Comparison of ENCODE assay signal across 9 cellular contexts in the genomic region with DNA sequence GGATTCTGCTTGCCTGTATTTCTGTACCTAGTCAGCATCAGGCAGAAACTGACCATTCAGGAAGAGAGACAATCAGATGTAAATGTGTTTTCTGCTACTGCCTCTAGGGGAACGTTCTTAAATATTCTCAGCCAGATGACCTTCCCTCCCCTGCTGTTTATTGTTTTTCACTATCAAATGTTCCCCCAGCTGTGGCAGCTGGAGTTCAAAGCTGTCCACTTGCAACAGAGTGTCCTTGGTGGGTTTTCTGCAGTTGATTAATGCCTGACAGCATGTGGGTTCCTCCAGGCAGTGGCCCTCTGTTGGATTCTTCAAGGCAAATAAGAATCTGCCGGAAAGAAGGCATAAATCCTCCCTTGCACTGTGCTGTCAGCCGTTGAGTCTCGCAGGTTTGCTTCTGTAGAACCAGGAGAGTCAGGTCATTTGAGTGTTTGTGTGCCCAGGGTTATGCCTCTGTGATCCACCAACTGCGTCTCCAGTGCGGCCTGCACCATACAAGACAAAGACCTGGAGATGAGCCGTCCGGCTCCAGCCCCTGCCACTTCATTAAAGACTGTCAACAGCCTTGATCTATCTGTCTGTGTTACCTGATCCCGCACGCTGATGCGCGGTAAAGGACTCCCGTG.
DNase-seq lines count a peak whose midpoint lies in the region; ATAC-seq and TF ChIP-seq lines count a peak whose summit lies in the region.
"Had no signal": no experiment of that assay in that cellular context is flagged by ENCODE, and none has a peak within 500 bp of the region (broad histone marks: within the 10 kb centered on the region; RNA-seq: fewer than 3 reads in every experiment).

No MANE protein-coding gene starts in this region.

- H3K36me3 ChIP-seq in testis (ENCODE audit: low read depth, missing control alignments), result no peaks in the 10 kb centered on the region
- H3K36me3 ChIP-seq: gastroesophageal sphincter had no signal

- peaks cover 3% of the 10 kb centered on the region for H3K27me3 Mint-ChIP-seq in activated naive CD4-positive, alpha-beta T cell treated with anti-CD3 and anti-CD28 coated beads for 36 hours (ENCODE audit: low read depth)
- peaks cover 6% of the 10 kb centered on the region for H3K27me3 Mint-ChIP-seq in activated CD4-positive, alpha-beta T cell treated with anti-CD3 and anti-CD28 coated beads, Interleukin-2, amount 10 ng/mL, durations not matched to agents 24 days and 14 days

- CTCF ChIA-PET in activated naive CD4-positive, alpha-beta T cell treated with anti-CD3 and anti-CD28 coated beads for 36 hours (lab: Charles Lee), result interaction anchor here (0.6 kb wide), 1 partner anchor 55 kb away, joined by 3 read pairs; no protein-coding TSS in a partner anchor

- TF ChIP-seq CTCF in fibroblast of pulmonary artery (IDR thresholded peaks at IDR 0.05; ENCODE audit: low read length, missing control alignments) (peak; percentile 31), testis (IDR thresholded peaks at IDR 0.05) (peak; percentile 7 to 26 (median 16))

- DNase-seq in activated naive CD4-positive, alpha-beta T cell treated with anti-CD3 and anti-CD28 coated beads, Interleukin-2, amount 50 U/mL, for 72 hours (ENCODE audit: low spot score in 2 of 2), result peak in 1 of 2 donors; percentile 37
- DNase-seq in activated naive CD4-positive, alpha-beta T cell treated with anti-CD3 and anti-CD28 coated beads for 36 hours, result no peak
- DNase-seq in NCI-H524 (lab: John Stamatoyannopoulos, UW) (peak; percentile 62 to 74), fibroblast of pulmonary artery (ENCODE audit: low read depth) (peak; percentile 23), testis (peak; percentile 57), NCI-H2227 treated with DMSO at 0.1 percent for 48 hours (lab: John Stamatoyannopoulos, UW) (no peak), G401 (ENCODE audit: low spot score) (no peak)
- DNase-seq in activated CD4-positive, alpha-beta T cell treated with anti-CD3 and anti-CD28 coated beads, Interleukin-2, amount 10 ng/mL, durations not matched to agents 24 days and 14 days, result no peak

- no peak for TF ChIP-seq POLR2A in testis (IDR thresholded peaks at IDR 0.05)

- in situ Hi-C loops in G401 (cut with HindIII; ENCODE audit: low sequenced_read_pairs), result no loop called here

- intact Hi-C loops in activated naive CD4-positive, alpha-beta T cell treated with anti-CD3 and anti-CD28 coated beads for 36 hours (cut with micrococcal nuclease), result no loop called here
- intact Hi-C loops in testis (cut with DNase I; ENCODE audit: low total_unique reads), result no loop called here
- intact Hi-C loops in activated CD4-positive, alpha-beta T cell treated with anti-CD3 and anti-CD28 coated beads, Interleukin-2, amount 10 ng/mL, durations not matched to agents 24 days and 14 days (cut with micrococcal nuclease), result no loop called here

- H3K4me3 ChIP-seq in fibroblast of pulmonary artery (replicated peaks; ENCODE audit: low read depth, low read length) (no peak overlapping the region), testis (no peak overlapping the region)
- H3K4me3 ChIP-seq: gastroesophageal sphincter had no signal

- peak overlapping the region; percentile 18 to 19 for H3K27ac ChIP-seq in testis
- H3K27ac ChIP-seq: gastroesophageal sphincter had no signal

- no peak for ATAC-seq in activated naive CD4-positive, alpha-beta T cell treated with anti-CD3 and anti-CD28 coated beads, Interleukin-2, amount 50 U/mL, for 72 hours
- ATAC-seq: gastroesophageal sphincter had no signal

- 60% methylated on average over 11 to 13 of the region's 13 CpGs for WGBS in testis, 2 donors

- H3K27ac Mint-ChIP-seq in activated naive CD4-positive, alpha-beta T cell treated with anti-CD3 and anti-CD28 coated beads, Interleukin-2, amount 50 U/mL, for 72 hours, result peak overlapping the region; percentile 38 to 81
- no peak overlapping the region for H3K27ac Mint-ChIP-seq in activated naive CD4-positive, alpha-beta T cell treated with anti-CD3 and anti-CD28 coated beads for 36 hours
- no peak overlapping the region for H3K27ac Mint-ChIP-seq in activated CD4-positive, alpha-beta T cell treated with anti-CD3 and anti-CD28 coated beads, Interleukin-2, amount 10 ng/mL, durations not matched to agents 24 days and 14 days

- no peaks in the 10 kb centered on the region for H3K36me3 Mint-ChIP-seq in activated naive CD4-positive, alpha-beta T cell treated with anti-CD3 and anti-CD28 coated beads, Interleukin-2, amount 50 U/mL, for 72 hours
- H3K36me3 Mint-ChIP-seq in activated naive CD4-positive, alpha-beta T cell treated with anti-CD3 and anti-CD28 coated beads for 36 hours (ENCODE audit: low read depth), result no peaks in the 10 kb centered on the region
- H3K36me3 Mint-ChIP-seq in activated CD4-positive, alpha-beta T cell treated with anti-CD3 and anti-CD28 coated beads, Interleukin-2, amount 10 ng/mL, durations not matched to agents 24 days and 14 days (ENCODE audit: low read depth), result no peaks in the 10 kb centered on the region

- peaks cover 16% of the 10 kb centered on the region for H3K4me1 ChIP-seq in testis

- no peaks in the 10 kb centered on the region for H3K9me3 ChIP-seq in testis
- H3K9me3 ChIP-seq: gastroesophageal sphincter had no signal

- no peaks in the 10 kb centered on the region for H3K9me3 Mint-ChIP-seq in activated naive CD4-positive, alpha-beta T cell treated with anti-CD3 and anti-CD28 coated beads, Interleukin-2, amount 50 U/mL, for 72 hours
- H3K9me3 Mint-ChIP-seq in activated naive CD4-positive, alpha-beta T cell treated with anti-CD3 and anti-CD28 coated beads for 36 hours, result no peaks in the 10 kb centered on the region
- no peaks in the 10 kb centered on the region for H3K9me3 Mint-ChIP-seq in activated CD4-positive, alpha-beta T cell treated with anti-CD3 and anti-CD28 coated beads, Interleukin-2, amount 10 ng/mL, durations not matched to agents 24 days and 14 days

- no peaks in the 10 kb centered on the region for H3K27me3 ChIP-seq in testis

- H3K4me1 Mint-ChIP-seq in activated naive CD4-positive, alpha-beta T cell treated with anti-CD3 and anti-CD28 coated beads for 36 hours (ENCODE audit: low read depth), result peaks cover 6% of the 10 kb centered on the region
- peaks cover 24% of the 10 kb centered on the region for H3K4me1 Mint-ChIP-seq in activated CD4-positive, alpha-beta T cell treated with anti-CD3 and anti-CD28 coated beads, Interleukin-2, amount 10 ng/mL, durations not matched to agents 24 days and 14 days

- no peak overlapping the region for H3K4me3 Mint-ChIP-seq in activated naive CD4-positive, alpha-beta T cell treated with anti-CD3 and anti-CD28 coated beads for 36 hours
- H3K4me3 Mint-ChIP-seq in activated CD4-positive, alpha-beta T cell treated with anti-CD3 and anti-CD28 coated beads, Interleukin-2, amount 10 ng/mL, durations not matched to agents 24 days and 14 days, result no peak overlapping the region

Comparison
In these comparisons a context has a peak if more than half of its experiments do, and no peak if none do; other contexts are left out.
1. H3K27ac Mint-ChIP-seq: peak in activated naive CD4-positive, alpha-beta T cell treated with anti-CD3 and anti-CD28 coated beads, Interleukin-2, amount 50 U/mL, for 72 hours (2 of 2); none in activated naive CD4-positive, alpha-beta T cell treated with anti-CD3 and anti-CD28 coated beads for 36 hours (single experiment) and activated CD4-positive, alpha-beta T cell treated with anti-CD3 and anti-CD28 coated beads, Interleukin-2, amount 10 ng/mL, durations not matched to agents 24 days and 14 days (single experiment).
2. DNase-seq: peak in NCI-H524 (2 of 2), fibroblast of pulmonary artery (single experiment) and testis (single experiment); none in activated naive CD4-positive, alpha-beta T cell treated with anti-CD3 and anti-CD28 coated beads for 36 hours (single experiment), NCI-H2227 treated with DMSO at 0.1 percent for 48 hours (single experiment), G401 (single experiment) and activated CD4-positive, alpha-beta T cell treated with anti-CD3 and anti-CD28 coated beads, Interleukin-2, amount 10 ng/mL, durations not matched to agents 24 days and 14 days (single experiment).